In genomic region chr3:196209944-196210672, GRCh38 we compare ENCODE assay signal across 1 cellular context. TPM values are rescaled to one million over a fixed set of nuclear protein-coding genes. Genes with fewer than 3 reads are reported as not detected.
"Had no signal": no experiment of that assay in that cellular context is flagged by ENCODE, and none has a peak within 500 bp of the region (broad histone marks: within the 10 kb centered on the region; RNA-seq: fewer than 3 reads in every experiment).

No MANE protein-coding gene starts in this region.

RNA-seq across cellular contexts. Expression of gene ZDHHC19, which starts 1.1 kb away (rescaled TPM):
- total RNA-seq: HT-29 had no signal

RNA-seq across cellular contexts. Expression of gene SLC51A, which starts 6.2 kb away (rescaled TPM):
- total RNA-seq: HT-29 had no signal
